In genomic region chr4:87848622-87849351, GRCh38 we compare ENCODE assay signal across 8 cellular contexts. TPM values are rescaled to one million over a fixed set of nuclear protein-coding genes. Genes with fewer than 3 reads are reported as not detected.
DNase-seq lines count a peak whose midpoint lies in the region; ATAC-seq and TF ChIP-seq lines count a peak whose summit lies in the region.

No MANE protein-coding gene starts in this region.

- CTCF ChIA-PET in activated CD8-positive, alpha-beta memory T cell treated with anti-CD3 and anti-CD28 coated beads, Interleukin-2, amount 10 ng/mL, durations not matched to agents 7 days and 5 days (lab: Charles Lee) = interaction anchor here (0.6 to 3.4 kb wide), 18 partner anchors 9 to 351 kb away, joined by 3 to 22 read pairs (median 4); partner anchors contain the start of gene SPP1

- H3K27ac Mint-ChIP-seq in activated CD8-positive, alpha-beta memory T cell treated with anti-CD3 and anti-CD28 coated beads, Interleukin-2, amount 10 ng/mL, durations not matched to agents 7 days and 5 days = no peak overlapping the region
- no peak overlapping the region for H3K27ac Mint-ChIP-seq in natural killer cell treated with Interleukin-12 subunit alpha and Interleukin-12 subunit beta and Interleukin-15 and Interleukin-18, amount 100 ng/mL, for 72 hours

- H3K9me3 ChIP-seq in BE2C = no peaks in the 10 kb centered on the region
- H3K9me3 ChIP-seq in uterus = no peaks in the 10 kb centered on the region

- ATAC-seq in GM18858 (IDR thresholded peaks at IDR 0.05; ENCODE audit: unreplicated experiment) (peak; percentile 71), HG03064 (IDR thresholded peaks at IDR 0.05; ENCODE audit: low read depth, unreplicated experiment) (peak; percentile 74)
- ATAC-seq in activated CD8-positive, alpha-beta memory T cell treated with anti-CD3 and anti-CD28 coated beads, Interleukin-2, amount 10 ng/mL, durations not matched to agents 7 days and 5 days = peak; percentile 94
- ATAC-seq in natural killer cell treated with Interleukin-12 subunit alpha and Interleukin-12 subunit beta and Interleukin-15 and Interleukin-18, amount 100 ng/mL, for 72 hours = peak; percentile 72 to 76

- peak overlapping the region; percentile 64 to 76 for H3K27ac ChIP-seq in uterus

- DNase-seq in BE2C = peak; percentile 49
- DNase-seq in NCI-H345 (lab: John Stamatoyannopoulos, UW) = peak; percentile 54
- DNase-seq in activated CD8-positive, alpha-beta memory T cell treated with anti-CD3 and anti-CD28 coated beads, Interleukin-2, amount 10 ng/mL, durations not matched to agents 7 days and 5 days = peak; percentile 54
- peak; percentile 79 for DNase-seq in fibroblast of peridontal ligament (ENCODE audit: extremely low read depth)
- no peak for DNase-seq in natural killer cell treated with Interleukin-12 subunit alpha and Interleukin-12 subunit beta and Interleukin-15 and Interleukin-18, amount 100 ng/mL, for 72 hours (ENCODE audit: low spot score)
- DNase-seq in uterus = peak; percentile 45 to 66

- peaks cover 21% of the 10 kb centered on the region for H3K27me3 ChIP-seq in BE2C
- no peaks in the 10 kb centered on the region for H3K27me3 ChIP-seq in uterus

- peak; percentile 78 for TF ChIP-seq CTCF in BE2C (IDR thresholded peaks at IDR 0.05; ENCODE audit: low read depth, low read length)
- TF ChIP-seq CTCF in uterus (IDR thresholded peaks at IDR 0.05) = peak; percentile 52 to 68 (median 66)

- H3K4me1 Mint-ChIP-seq in activated CD8-positive, alpha-beta memory T cell treated with anti-CD3 and anti-CD28 coated beads, Interleukin-2, amount 10 ng/mL, durations not matched to agents 7 days and 5 days = peaks cover 13% of the 10 kb centered on the region
- H3K4me1 Mint-ChIP-seq in natural killer cell treated with Interleukin-12 subunit alpha and Interleukin-12 subunit beta and Interleukin-15 and Interleukin-18, amount 100 ng/mL, for 72 hours (ENCODE audit: low read depth in 2 of 2) = peaks cover 12 to 19% of the 10 kb centered on the region in 2 donors

- H3K4me1 ChIP-seq in BE2C (no peaks in the 10 kb centered on the region), uterus (no peaks in the 10 kb centered on the region)

- H3K4me3 Mint-ChIP-seq in activated CD8-positive, alpha-beta memory T cell treated with anti-CD3 and anti-CD28 coated beads, Interleukin-2, amount 10 ng/mL, durations not matched to agents 7 days and 5 days = peak overlapping the region; percentile 21
- no peak overlapping the region for H3K4me3 Mint-ChIP-seq in natural killer cell treated with Interleukin-12 subunit alpha and Interleukin-12 subunit beta and Interleukin-15 and Interleukin-18, amount 100 ng/mL, for 72 hours

- H3K36me3 ChIP-seq in BE2C (no peaks in the 10 kb centered on the region), uterus (no peaks in the 10 kb centered on the region)

- no peaks in the 10 kb centered on the region for H3K9me3 Mint-ChIP-seq in activated CD8-positive, alpha-beta memory T cell treated with anti-CD3 and anti-CD28 coated beads, Interleukin-2, amount 10 ng/mL, durations not matched to agents 7 days and 5 days (ENCODE audit: low read depth)
- no peaks in the 10 kb centered on the region for H3K9me3 Mint-ChIP-seq in natural killer cell treated with Interleukin-12 subunit alpha and Interleukin-12 subunit beta and Interleukin-15 and Interleukin-18, amount 100 ng/mL, for 72 hours

- no peaks in the 10 kb centered on the region for H3K36me3 Mint-ChIP-seq in activated CD8-positive, alpha-beta memory T cell treated with anti-CD3 and anti-CD28 coated beads, Interleukin-2, amount 10 ng/mL, durations not matched to agents 7 days and 5 days
- no peaks in the 10 kb centered on the region for H3K36me3 Mint-ChIP-seq in natural killer cell treated with Interleukin-12 subunit alpha and Interleukin-12 subunit beta and Interleukin-15 and Interleukin-18, amount 100 ng/mL, for 72 hours

- intact Hi-C loops in uterus (cut with DNase I; ENCODE audit: low total_unique reads) = no loop called here

- TF ChIP-seq POLR2A in uterus (IDR thresholded peaks at IDR 0.05) = no peak

- H3K4me3 ChIP-seq in BE2C (ENCODE audit: low read depth, low read length) (peak overlapping the region; percentile 2; the same call in 1 of the 2 replicates), uterus (peak overlapping the region in 1 of 2 donors; percentile 17)

- peaks cover 40% of the 10 kb centered on the region for H3K27me3 Mint-ChIP-seq in activated CD8-positive, alpha-beta memory T cell treated with anti-CD3 and anti-CD28 coated beads, Interleukin-2, amount 10 ng/mL, durations not matched to agents 7 days and 5 days
- peaks cover 21 to 39% of the 10 kb centered on the region in 2 donors for H3K27me3 Mint-ChIP-seq in natural killer cell treated with Interleukin-12 subunit alpha and Interleukin-12 subunit beta and Interleukin-15 and Interleukin-18, amount 100 ng/mL, for 72 hours

RNA-seq across cellular contexts. Expression of gene MEPE, which starts 16.0 kb away (rescaled TPM):
- polyA plus RNA-seq in BE2C (2012; ENCODE audit: insufficient read depth, insufficient read length, low read depth) = not detected
- total RNA-seq in activated CD8-positive, alpha-beta memory T cell treated with anti-CD3 and anti-CD28 coated beads, Interleukin-2, amount 10 ng/mL, durations not matched to agents 7 days and 5 days = not detected
- total RNA-seq in natural killer cell treated with Interleukin-12 subunit alpha and Interleukin-12 subunit beta and Interleukin-15 and Interleukin-18, amount 100 ng/mL, for 72 hours = not detected
- total RNA-seq in uterus = not detected

RNA-seq across cellular contexts. Expression of gene IBSP, which starts 49.4 kb away (rescaled TPM):
- not detected for polyA plus RNA-seq in BE2C (2012; ENCODE audit: insufficient read depth, insufficient read length, low read depth)
- not detected for total RNA-seq in activated CD8-positive, alpha-beta memory T cell treated with anti-CD3 and anti-CD28 coated beads, Interleukin-2, amount 10 ng/mL, durations not matched to agents 7 days and 5 days
- total RNA-seq in natural killer cell treated with Interleukin-12 subunit alpha and Interleukin-12 subunit beta and Interleukin-15 and Interleukin-18, amount 100 ng/mL, for 72 hours = not detected
- total RNA-seq in uterus = not detected
